8 cellular contexts compared by ENCODE assay signal in genomic region chr3:61561374-61562041, GRCh38. TPM values are rescaled to one million over a fixed set of nuclear protein-coding genes. Genes with fewer than 3 reads are reported as not detected.
DNase-seq lines count a peak whose midpoint lies in the region; ATAC-seq, FAIRE-seq and TF ChIP-seq lines count a peak whose summit lies in the region.

Gene PTPRG, plus strand, starts transcription at chr3:61561571. Its CDS starts 717 bp downstream, at chr3:61562288.

- H3K4me3 ChIP-seq in AG04449 (ENCODE audit: low read depth, low read length): peak within 1 kb of the TSS; percentile 78
- H3K4me3 ChIP-seq in adipocyte (ENCODE audit: low read length): peak within 1 kb of the TSS; percentile 88
- peak within 1 kb of the TSS; percentile 90 for H3K4me3 ChIP-seq in cardiac muscle cell

- peak; percentile 69 for FAIRE-seq in GM12892 (lab: Jason Lieb, UNC)

- TF ChIP-seq CTCF in AG04449 (IDR thresholded peaks at IDR 0.05; ENCODE audit: insufficient read depth, low read length, missing control alignments): no peak
- TF ChIP-seq CTCF in cardiac muscle cell (IDR thresholded peaks at IDR 0.05; ENCODE audit: low read depth, low read length): no peak

- TF ChIP-seq POLR2A in GM12892 (IDR thresholded peaks at IDR 0.05; ENCODE audit: low read depth, low read length): peak; percentile 21; the same call in 1 of the 2 replicates

- DNase-seq in AG04449 (ENCODE audit: low read depth, low spot score) (peak; percentile 71), GM12892 (ENCODE audit: insufficient read length) (peak; percentile 51), NCI-H510A (lab: John Stamatoyannopoulos, UW) (peak; percentile 70), adipocyte (ENCODE audit: low read depth) (peak; percentile 98), cardiac muscle cell (ENCODE audit: low read depth in 1 of 2, low spot score in 1 of 2) (peak; percentile 95 to 97), occipital lobe (lab: John Stamatoyannopoulos, UW) (peak; percentile 67)

- H3K4me1 ChIP-seq in adipocyte (ENCODE audit: control insufficient read depth, insufficient read depth, low read length): peaks cover 26% of the 10 kb centered on the region
- peaks cover 3% of the 10 kb centered on the region for H3K4me1 ChIP-seq in cardiac muscle cell (ENCODE audit: low read depth)

- peak within 1 kb of the TSS; percentile 99 for H3K9ac ChIP-seq in adipocyte (ENCODE audit: low read length)

- peak within 1 kb of the TSS; percentile 96 for H3K27ac ChIP-seq in cardiac muscle cell

- H3K36me3 ChIP-seq in adipocyte (ENCODE audit: control insufficient read depth, insufficient read depth, low read length, severe bottlenecking): no peaks in the 10 kb centered on the region
- H3K36me3 ChIP-seq in cardiac muscle cell: no peaks in the 10 kb centered on the region

- POLR2A ChIA-PET in AG04449 (lab: Yijun Ruan, JAX): interaction anchor here (0.6 to 1.4 kb wide), 11 partner anchors 11 to 1060 kb away, joined by 3 to 10 read pairs (median 3); no protein-coding TSS in a partner anchor

- H3K27me3 ChIP-seq in adipocyte (replicated peaks; ENCODE audit: control insufficient read depth, insufficient read depth, low read length): no peaks in the 10 kb centered on the region
- H3K27me3 ChIP-seq in cardiac muscle cell: no peaks in the 10 kb centered on the region

- ATAC-seq in HG03025 (IDR thresholded peaks at IDR 0.05; ENCODE audit: low FRiP score, unreplicated experiment) (peak; percentile 65), HG03108 (IDR thresholded peaks at IDR 0.05; ENCODE audit: unreplicated experiment) (no peak)

- CTCF ChIA-PET in AG04449 (lab: Yijun Ruan, JAX): interaction anchor here (0.9 to 1.9 kb wide), 3 partner anchors 12 to 626 kb away, joined by 3 to 10 read pairs (median 3); no protein-coding TSS in a partner anchor

- H3K9me3 ChIP-seq in adipocyte (ENCODE audit: control insufficient read depth, low read length) (peaks cover 13% of the 10 kb centered on the region), cardiac muscle cell (ENCODE audit: low read depth) (no peaks in the 10 kb centered on the region)

RNA-seq across cellular contexts. Expression of gene PTPRG, which starts in this region (rescaled TPM):
- polyA plus RNA-seq in GM12892 (2012; ENCODE audit: missing spikeins): 1.3 TPM
- total RNA-seq in cardiac muscle cell: 35.1 and 45.7 TPM in 2 replicates
- polyA plus RNA-seq in cardiac muscle cell: 15.2 and 19.0 TPM in 2 replicates
- total RNA-seq in occipital lobe: 81.4 TPM
